In genomic region chrX:48737213-48737938, GRCh38 we compare ENCODE assay signal across 1 cellular context.
TF ChIP-seq lines count a peak whose summit lies in the region.

No MANE protein-coding gene starts in this region.

TF ChIP-seq in liver, 16 proteins besides CTCF, POLR2A, EP300 and RAD21 (continued from another document):
- TF ChIP-seq ZBTB33 (IDR thresholded peaks at IDR 0.05) (peak; percentile 12), MAX (IDR thresholded peaks at IDR 0.05) (no peak), TAF1 (conservative IDR thresholded peaks at IDR 0.05) (no peak)
TF ChIP-seq in liver: peak in this region for 6.
